ENCODE assay signal across 21 cellular contexts in the genomic region with DNA sequence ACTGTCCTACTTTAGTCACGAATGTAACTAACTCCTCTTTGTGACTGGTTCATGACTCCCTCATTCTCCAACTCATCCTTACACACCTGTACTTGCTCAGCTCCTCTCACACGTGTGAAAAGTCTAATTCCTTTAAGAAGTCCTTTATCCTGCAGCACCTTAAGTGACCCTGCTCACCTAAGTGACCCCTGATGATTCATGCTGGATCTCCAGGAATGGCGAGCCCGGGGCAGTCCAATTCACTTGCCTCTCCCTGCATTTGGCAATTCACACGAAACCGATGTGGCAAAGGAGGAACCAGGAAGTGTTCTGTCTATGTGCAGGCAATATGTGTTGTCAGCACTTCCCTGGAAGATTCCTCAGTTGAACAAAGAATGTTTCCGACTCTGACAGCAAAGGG.
A peak's percentile ranks its signal among the peaks of the same experiment; 100 is the strongest.
DNase-seq lines count a peak whose midpoint lies in the region; FAIRE-seq and TF ChIP-seq lines count a peak whose summit lies in the region.
"Had no signal": no experiment of that assay in that cellular context is flagged by ENCODE, and none has a peak within 500 bp of the region (broad histone marks: within the 10 kb centered on the region; RNA-seq: fewer than 3 reads in every experiment).

No MANE protein-coding gene starts in this region.

- H3K79me2 ChIP-seq in mesendoderm (ENCODE audit: control insufficient read depth, insufficient read depth, low read length) = no peaks in the 10 kb centered on the region

- peaks cover 3% of the 10 kb centered on the region; the same call in 1 of the 2 replicates for H3K9me3 ChIP-seq in Caco-2
- H3K9me3 ChIP-seq: gastrocnemius medialis had no signal

- H3K23ac ChIP-seq in mesendoderm (ENCODE audit: low read length) = no peak overlapping the region

- no peak overlapping the region for H2BK5ac ChIP-seq in mesendoderm (ENCODE audit: low read length)

- no peak overlapping the region for H3K27ac ChIP-seq in mesendoderm (ENCODE audit: low read depth, low read length)
- H3K27ac ChIP-seq in caudate nucleus (ENCODE audit: low read depth, low read length) = no peak overlapping the region
- H3K27ac ChIP-seq: gastrocnemius medialis had no signal

- H3K27me3 Mint-ChIP-seq in Caco-2 (ENCODE audit: insufficient read depth, unreplicated experiment) = no peaks in the 10 kb centered on the region
- no peaks in the 10 kb centered on the region for H3K27me3 Mint-ChIP-seq in MCF 10A (ENCODE audit: insufficient read depth, unreplicated experiment)

- no peak overlapping the region for H3K56ac ChIP-seq in mesendoderm (ENCODE audit: low read length)

- CTCF ChIA-PET in Caco-2 (lab: Charles Lee) = no interaction called here
- CTCF ChIA-PET in MCF 10A (lab: Yijun Ruan, JAX) = interaction anchor here (0.6 to 6.2 kb wide), 8 partner anchors 13 to 333 kb away, joined by 3 to 50 read pairs (median 8); no protein-coding TSS in a partner anchor

- no peak overlapping the region for H4K5ac ChIP-seq in mesendoderm (ENCODE audit: low read length)

- H3K9me3 Mint-ChIP-seq in Caco-2 (ENCODE audit: unreplicated experiment) = peaks cover 35% of the 10 kb centered on the region
- peaks cover 7% of the 10 kb centered on the region for H3K9me3 Mint-ChIP-seq in MCF 10A (ENCODE audit: unreplicated experiment)
- H3K9me3 Mint-ChIP-seq: effector memory CD8-positive, alpha-beta T cell had no signal

- no peaks in the 10 kb centered on the region for H3K27me3 ChIP-seq in Caco-2 (replicated peaks; ENCODE audit: control insufficient read depth, insufficient read depth, low read length)
- H3K27me3 ChIP-seq in mesendoderm (ENCODE audit: insufficient read depth, low read length, poor library complexity) = no peaks in the 10 kb centered on the region
- H3K27me3 ChIP-seq: breast epithelium, gastrocnemius medialis had no signal

- FAIRE-seq in GM12891 (lab: Jason Lieb, UNC) = no peak

- H3K9ac ChIP-seq in mesendoderm (ENCODE audit: low read length) = no peak overlapping the region

- H2BK120ac ChIP-seq in mesendoderm (ENCODE audit: low read depth, low read length) = no peak overlapping the region

- POLR2A ChIA-PET in Caco-2 (lab: Charles Lee) (no interaction called here), MCF 10A (lab: Yijun Ruan, JAX) (interaction anchor here (0.6 to 3.1 kb wide), 9 partner anchors 9 to 468 kb away, joined by 3 to 9 read pairs (median 5); no protein-coding TSS in a partner anchor)

- no peak overlapping the region for H2BK15ac ChIP-seq in mesendoderm (replicated peaks; ENCODE audit: low read depth)

- no peak overlapping the region for H3K4ac ChIP-seq in mesendoderm (ENCODE audit: low read depth, low read length)

- H3K4me1 ChIP-seq in Caco-2 (peaks cover 9% of the 10 kb centered on the region), mesendoderm (ENCODE audit: control insufficient read depth, low read depth, low read length) (no peaks in the 10 kb centered on the region)
- H3K4me1 ChIP-seq: breast epithelium, gastrocnemius medialis had no signal

- H3K36me3 Mint-ChIP-seq in Caco-2 (ENCODE audit: insufficient read depth, unreplicated experiment) = no peaks in the 10 kb centered on the region
- no peaks in the 10 kb centered on the region for H3K36me3 Mint-ChIP-seq in MCF 10A (ENCODE audit: insufficient read depth, unreplicated experiment)
- H3K36me3 Mint-ChIP-seq: immature natural killer cell; stimulated activated naive B cell treated with anti-CD40 and anti-IgM and Interleukin-4, amounts not matched to agents 10 μg/mL and 1 μg/mL and 100 μg/mL, for 72 hours had no signal

- H3K4me1 Mint-ChIP-seq in Caco-2 (ENCODE audit: low read depth, unreplicated experiment) (peaks cover 8% of the 10 kb centered on the region), MCF 10A (ENCODE audit: insufficient read depth, unreplicated experiment) (peaks cover 11% of the 10 kb centered on the region)
- H3K4me1 Mint-ChIP-seq: B cell; immature natural killer cell; stimulated activated naive B cell treated with anti-CD40 and anti-IgM and Interleukin-4, amounts not matched to agents 10 μg/mL and 1 μg/mL and 100 μg/mL, for 72 hours had no signal

- H3K4me3 Mint-ChIP-seq in Caco-2 (ENCODE audit: unreplicated experiment) (no peak overlapping the region), MCF 10A (ENCODE audit: unreplicated experiment) (peak overlapping the region; percentile 19)
- H3K4me3 Mint-ChIP-seq: B cell; effector memory CD8-positive, alpha-beta T cell; immature natural killer cell; stimulated activated naive B cell treated with anti-CD40 and anti-IgM and Interleukin-4, amounts not matched to agents 10 μg/mL and 1 μg/mL and 100 μg/mL, for 72 hours had no signal

- intact Hi-C loops in Caco-2 (cut with micrococcal nuclease; ENCODE audit: unreplicated experiment) = no loop called here
- intact Hi-C loops in MCF 10A (cut with micrococcal nuclease) = no loop called here

- no peak overlapping the region for H3K18ac ChIP-seq in mesendoderm (ENCODE audit: low read length)

- H3K27ac Mint-ChIP-seq in Caco-2 (ENCODE audit: unreplicated experiment) (peak overlapping the region; percentile 2), MCF 10A (ENCODE audit: low read depth, unreplicated experiment) (peak overlapping the region; percentile 26)
- H3K27ac Mint-ChIP-seq: B cell; immature natural killer cell; stimulated activated naive B cell treated with anti-CD40 and anti-IgM and Interleukin-4, amounts not matched to agents 10 μg/mL and 1 μg/mL and 100 μg/mL, for 72 hours had no signal

- H3K4me3 ChIP-seq in Caco-2 (ENCODE audit: low read depth, low read length) (no peak overlapping the region), mesendoderm (ENCODE audit: low read length) (no peak overlapping the region)
- H3K4me3 ChIP-seq: breast epithelium, gastrocnemius medialis, skin epidermis had no signal

- H4K8ac ChIP-seq in mesendoderm (ENCODE audit: low read depth, low read length) = no peak overlapping the region

- H3K4me2 ChIP-seq in mesendoderm (ENCODE audit: low read length) = no peak overlapping the region

- H2AK5ac ChIP-seq in mesendoderm (ENCODE audit: low read length) = no peak overlapping the region

- TF ChIP-seq POLR2A in GM12891 (IDR thresholded peaks at IDR 0.05; ENCODE audit: low read depth, low read length) = no peak

- no peaks in the 10 kb centered on the region for H3K36me3 ChIP-seq in Caco-2 (ENCODE audit: control insufficient read depth, insufficient read depth, low read length)
- H3K36me3 ChIP-seq in mesendoderm (ENCODE audit: control insufficient read depth, insufficient read depth, low read length) = no peaks in the 10 kb centered on the region
- H3K36me3 ChIP-seq: breast epithelium, gastrocnemius medialis had no signal

- DNase-seq in Caco-2 = peak; percentile 23 to 59
- DNase-seq in LoVo (ENCODE audit: low spot score) = peak; percentile 5
- peak; percentile 89 for DNase-seq in MCF 10A (ENCODE audit: unreplicated experiment)
- DNase-seq in mesendoderm = peak; percentile 37
- DNase-seq in caudate nucleus (lab: John Stamatoyannopoulos, UW) = no peak
- DNase-seq in GM12891 (ENCODE audit: insufficient read length, low spot score) = no peak
- DNase-seq in NCI-H2196 (lab: John Stamatoyannopoulos, UW; ENCODE audit: unreplicated experiment) = no peak
- DNase-seq in D341Med (ENCODE audit: low spot score) = no peak
- DNase-seq: activated naive CD4-positive, alpha-beta T cell treated with anti-CD3 and anti-CD28 coated beads, Interleukin-2, amount 50 U/mL, for 16 hours; DMS53; effector memory CD8-positive, alpha-beta T cell; gastrocnemius medialis; immature natural killer cell; KBM-7; NCI-H1694; PC-3; stimulated activated naive B cell treated with anti-CD40 and anti-IgM and Interleukin-4, amounts not matched to agents 10 μg/mL and 1 μg/mL and 100 μg/mL, for 72 hours; T-helper 1 cell had no signal

- no TSS peak for BruUV-seq in Caco-2 (replicated peaks; lab: Mats Ljungman, UMichigan)
- no TSS peak for BruUV-seq in MCF 10A (replicated peaks; lab: Mats Ljungman, UMichigan)

- H3K79me1 ChIP-seq in mesendoderm (ENCODE audit: low read length) = no peaks in the 10 kb centered on the region

- TF ChIP-seq CTCF in Caco-2 (IDR thresholded peaks at IDR 0.05; ENCODE audit: insufficient read depth in 1 of 2, low read depth in 1 of 2, low read length in 1 of 2, severe bottlenecking in 1 of 2, unreplicated experiment in 1 of 2) = no peak
- no peak for TF ChIP-seq CTCF in MCF 10A (IDR thresholded peaks at IDR 0.05; ENCODE audit: unreplicated experiment)

- no CpG with 5 or more reads among the region's 7 CpGs for WGBS in mesendoderm (ENCODE audit: extremely low coverage, insufficient coverage, low lambda C conversion rate)

TF ChIP-seq in GM12891, 5 proteins besides CTCF, POLR2A, EP300 and RAD21:
- TF ChIP-seq PAX5 (IDR thresholded peaks at IDR 0.05; ENCODE audit: insufficient read depth, low read length, severe bottlenecking) = no peak
- no peak for TF ChIP-seq SPI1 (IDR thresholded peaks at IDR 0.05; ENCODE audit: low read depth, low read length)
- no peak for TF ChIP-seq POU2F2 (IDR thresholded peaks at IDR 0.05; ENCODE audit: low read depth, low read length)
- no peak for TF ChIP-seq POLR2AphosphoS5 (IDR thresholded peaks at IDR 0.05; ENCODE audit: low read depth, low read length)
- TF ChIP-seq TAF1 (IDR thresholded peaks at IDR 0.05; ENCODE audit: low read depth, low read length) = no peak

Comparison
In these comparisons a context has a peak if more than half of its experiments do, and no peak if none do; other contexts are left out.
1. DNase-seq: peak in Caco-2 (2 of 2), LoVo (single experiment), MCF 10A (single experiment) and mesendoderm (single experiment); none in caudate nucleus (0 of 61), GM12891 (single experiment), NCI-H2196 (single experiment) and D341Med (single experiment).